In the genomic region with DNA sequence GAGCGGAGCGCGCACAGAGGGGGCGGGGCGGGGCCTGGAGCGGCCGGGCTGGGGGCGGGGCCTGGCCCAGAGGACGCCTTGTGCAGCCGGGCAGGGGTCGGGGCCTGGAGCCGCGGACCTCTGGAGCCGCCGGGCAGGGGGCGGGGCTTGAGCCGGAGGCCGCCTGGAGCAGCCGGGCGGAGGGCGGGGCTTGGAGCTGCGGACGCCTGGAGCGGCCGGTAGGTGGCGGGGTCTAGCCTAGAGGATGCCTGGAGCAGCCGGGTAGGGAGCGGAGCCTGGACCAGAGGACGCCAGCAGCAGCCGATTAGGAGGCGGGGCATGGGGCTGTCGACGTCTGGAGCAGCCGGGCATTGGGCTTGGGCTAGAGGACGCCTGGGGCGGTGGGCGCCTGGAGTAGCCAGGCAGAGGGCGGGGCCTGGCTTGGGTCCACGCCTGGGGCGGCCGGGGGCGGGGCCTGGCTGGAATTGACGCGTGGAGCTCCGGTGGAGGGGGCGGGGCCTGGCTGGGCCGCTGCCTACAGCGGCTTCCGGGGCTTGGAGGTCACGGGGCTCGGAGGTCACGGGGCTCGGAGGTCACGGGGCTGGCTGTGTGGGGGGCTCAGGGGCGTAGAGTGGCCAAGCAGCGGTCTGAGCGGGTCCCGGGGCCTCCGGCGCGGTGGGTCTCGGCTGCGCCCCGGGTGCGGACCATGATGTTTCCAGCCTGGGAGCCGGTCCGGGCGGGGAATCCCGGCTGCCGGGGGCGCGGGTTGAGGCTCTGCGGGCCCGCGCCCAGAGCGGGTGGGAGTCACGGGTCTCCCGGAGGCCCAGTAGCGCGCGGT, we compare ENCODE assay signal across 8 cellular contexts. TPM values are rescaled to one million over a fixed set of nuclear protein-coding genes. Genes with fewer than 3 reads are reported as not detected.
DNase-seq lines count a peak whose midpoint lies in the region; ATAC-seq, FAIRE-seq and TF ChIP-seq lines count a peak whose summit lies in the region.

A gene (minus strand): TSS at position 13 of the 817 bp plus-strand sequence. CDS start 135 bp downstream, outside the sequence.

- H3K4me3 ChIP-seq in heart left ventricle (peak within 1 kb of the TSS; percentile 71 to 99 (median 96)), upper lobe of left lung (peak within 1 kb of the TSS; percentile 84 to 99 (median 96))

- peaks cover 39 to 46% (median 41%) of the 10 kb centered on the region in 3 donors for H3K4me1 Mint-ChIP-seq in T-cell

- ATAC-seq in HG02852 (IDR thresholded peaks at IDR 0.05; ENCODE audit: unreplicated experiment) (peak; percentile 75), T-cell (replicated peaks in 1 of 4) (peak; percentile 74 to 81 (median 76)), heart left ventricle (peak; percentile 91 to 95 (median 92)), upper lobe of left lung (ENCODE audit: low FRiP score in 2 of 2) (peak; percentile 94 to 98)

- WGBS in adipose tissue, 3 donors: 0 to 1% (median 1%) methylated on average over 62 to 81 of the region's 81 CpGs
- WGBS in heart left ventricle, 4 donors: 0 to 1% (median 1%) methylated on average over 8 to 81 of the region's 81 CpGs
- WGBS in upper lobe of left lung, 2 donors: 0% methylated on average over 7 to 17 of the region's 81 CpGs

- FAIRE-seq in GM12892 (lab: Jason Lieb, UNC): peak; percentile 88

- peaks cover 0 to 13% (median 3%) of the 10 kb centered on the region in 9 donors for H3K36me3 ChIP-seq in heart left ventricle
- peaks cover 0 to 2% (median 0%) of the 10 kb centered on the region in 4 donors for H3K36me3 ChIP-seq in upper lobe of left lung

- peak; percentile 74 for TF ChIP-seq POLR2A in GM12892 (IDR thresholded peaks at IDR 0.05; ENCODE audit: low read depth, low read length)
- TF ChIP-seq POLR2A in heart left ventricle (IDR thresholded peaks at IDR 0.05): peak in 1 of 2 donors; percentile 68
- TF ChIP-seq POLR2A in upper lobe of left lung (IDR thresholded peaks at IDR 0.05): peak in 3 of 4 donors; percentile 59 to 86 (median 70)

- peak; percentile 91 for DNase-seq in GM12892 (ENCODE audit: insufficient read length)
- DNase-seq in NCI-H1436 treated with DMSO at 0.1 percent for 48 hours (lab: John Stamatoyannopoulos, UW): peak; percentile 82
- DNase-seq in T-cell: peak; percentile 69 to 94 (median 84)
- DNase-seq in heart left ventricle: peak; percentile 99 to 100 (median 99)
- peak; percentile 94 to 100 (median 98) for DNase-seq in posterior cingulate gyrus
- peak; percentile 100 for DNase-seq in upper lobe of left lung

- CTCF ChIA-PET in T-cell (lab: Charles Lee): interaction anchor here (0.5 to 1.7 kb wide), 10 partner anchors 10 to 299 kb away, joined by 3 to 6 read pairs (median 3); no protein-coding TSS in a partner anchor

- H3K27me3 Mint-ChIP-seq in T-cell: no peaks in the 10 kb centered on the region

- TF ChIP-seq EP300 in upper lobe of left lung (IDR thresholded peaks at IDR 0.05): peak in 1 of 4 donors; percentile 29

- no peaks in the 10 kb centered on the region for H3K27me3 ChIP-seq in heart left ventricle
- no peaks in the 10 kb centered on the region for H3K27me3 ChIP-seq in upper lobe of left lung

- peak within 1 kb of the TSS; percentile 89 to 92 (median 90) for H3K4me3 Mint-ChIP-seq in T-cell

- H3K36me3 Mint-ChIP-seq in T-cell: peaks cover 7% of the 10 kb centered on the region

- H3K27ac Mint-ChIP-seq in T-cell: peak within 1 kb of the TSS; percentile 89 to 91

- POLR2A ChIA-PET in T-cell (lab: Charles Lee): interaction anchor here in 1 of 2 donors (0.6 kb wide), 1 partner anchor 15 kb away, joined by 3 read pairs; no protein-coding TSS in a partner anchor

- H3K9me3 Mint-ChIP-seq in T-cell: no peaks in the 10 kb centered on the region

- H3K27ac ChIP-seq in adipose tissue (ENCODE audit: low read depth, low read length) (peak within 1 kb of the TSS; percentile 91), heart left ventricle (peak within 1 kb of the TSS; percentile 93 to 100 (median 100)), upper lobe of left lung (peak within 1 kb of the TSS; percentile 99 to 100 (median 100))

- H3K9me3 ChIP-seq in heart left ventricle (no peaks in the 10 kb centered on the region), upper lobe of left lung (no peaks in the 10 kb centered on the region)

- intact Hi-C loops in heart left ventricle (cut with DNase I): loop anchor here (1.0 to 10.0 kb wide), 17 partner anchors 44 to 302 kb away; a partner anchor contains a TSS
- intact Hi-C loops in posterior cingulate gyrus (cut with DNase I): loop anchor here (1.0 to 10.0 kb wide), 4 partner anchors 135 to 300 kb away; a partner anchor contains a TSS

- TF ChIP-seq CTCF in heart left ventricle (IDR thresholded peaks at IDR 0.05): peak; percentile 75 to 100 (median 96)
- peak; percentile 86 to 98 (median 96) for TF ChIP-seq CTCF in upper lobe of left lung (IDR thresholded peaks at IDR 0.05)

- peaks cover 8 to 53% (median 36%) of the 10 kb centered on the region in 12 donors for H3K4me1 ChIP-seq in heart left ventricle
- peaks cover 27 to 47% (median 36%) of the 10 kb centered on the region in 4 donors for H3K4me1 ChIP-seq in upper lobe of left lung

RNA-seq across cellular contexts. Expression of the gene that starts here (rescaled TPM):
- polyA plus RNA-seq in GM12892 (2012; ENCODE audit: missing spikeins): 115 TPM
- 100 to 1,000 TPM in 3 of 5 donors, 10 to 100 TPM in 2; 93.7 to 133 (median 104) TPM for total RNA-seq in T-cell
- polyA plus RNA-seq in adipose tissue: 10 to 100 TPM; 46.9 to 54.1 (median 50.9) TPM
- total RNA-seq in heart left ventricle: 10 to 100 TPM; 37.9 to 81.3 (median 49.7) TPM
- 10 to 100 TPM; 37.7 to 43.4 TPM for polyA plus RNA-seq in heart left ventricle
- 100 to 1,000 TPM in 3 of 6 donors, 10 to 100 TPM in 3; 91.4 to 190 (median 107) TPM for total RNA-seq in upper lobe of left lung

Comparison
In these comparisons a context has a peak if more than half of its experiments do, and no peak if none do; other contexts are left out.
1. Peak in every context shown above with its lines: DNase-seq, ATAC-seq, H3K4me3 ChIP-seq and H3K27ac ChIP-seq.